In the genomic region with DNA sequence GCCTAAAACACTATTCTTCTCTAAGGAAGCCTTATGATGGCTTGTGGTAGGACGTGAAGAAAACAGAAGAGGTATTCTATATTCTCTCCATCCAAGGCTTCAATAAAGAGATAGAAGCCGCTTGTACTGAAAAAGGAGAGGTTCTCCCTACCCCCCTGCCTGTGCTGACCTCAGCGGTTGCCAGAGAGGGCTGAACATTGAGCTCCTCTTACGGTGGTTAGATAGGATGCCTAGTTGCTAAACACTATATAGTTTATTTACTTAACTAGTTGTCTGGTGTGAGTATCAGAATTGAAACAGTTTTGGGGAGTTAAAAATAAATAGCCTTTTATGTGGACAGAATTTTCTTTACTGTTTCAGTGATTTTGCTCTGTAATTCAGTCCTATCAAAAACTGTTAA, we compare ENCODE assay signal across 8 cellular contexts.
"Had no signal": no experiment of that assay in that cellular context is flagged by ENCODE, and none has a peak within 500 bp of the region (broad histone marks: within the 10 kb centered on the region; RNA-seq: fewer than 3 reads in every experiment).

No MANE protein-coding gene starts in this region.

- DNase-seq: GDM1, GF-D8 had no signal

- ATAC-seq: GM12878 had no signal

- FAIRE-seq: G401.6, GM12878, GM12891, GM12892, GM18507, GM19239 had no signal

- H3K4me3 ChIP-seq: GM12878 had no signal
